Comparison of ENCODE assay signal across 1 cellular context in genomic region chr21:17613242-17613676, GRCh38.
TF ChIP-seq lines count a peak whose summit lies in the region.

No MANE protein-coding gene starts in this region.

TF ChIP-seq in A549, 52 proteins besides CTCF, POLR2A, EP300 and RAD21 (continued from another document):
- TF ChIP-seq REST (IDR thresholded peaks at IDR 0.05), result no peak
- TF ChIP-seq PHF8 (IDR thresholded peaks at IDR 0.05; ENCODE audit: borderline replicate concordance, low read depth), result no peak
- no peak for TF ChIP-seq SMC3 (IDR thresholded peaks at IDR 0.05)
- no peak for TF ChIP-seq KDM1A (IDR thresholded peaks at IDR 0.05; ENCODE audit: low read depth)
